ENCODE assay signal across 25 cellular contexts in genomic region chr15:56677271-56677670, GRCh38. TPM values are rescaled to one million over a fixed set of nuclear protein-coding genes. Genes with fewer than 3 reads are reported as not detected.
DNase-seq lines count a peak whose midpoint lies in the region; ATAC-seq, FAIRE-seq and TF ChIP-seq lines count a peak whose summit lies in the region.
"Had no signal": no experiment of that assay in that cellular context is flagged by ENCODE, and none has a peak within 500 bp of the region (broad histone marks: within the 10 kb centered on the region; RNA-seq: fewer than 3 reads in every experiment).

No MANE protein-coding gene starts in this region.

- no peak for FAIRE-seq in HepG2 (lab: Jason Lieb, UNC)
- FAIRE-seq: A204.1, D721Med, GM12878, H1 had no signal

- H3K4me1 ChIP-seq in HepG2 (ENCODE audit: insufficient read depth, low read length) (peaks cover 7% of the 10 kb centered on the region; the same call in 1 of the 2 replicates), right lobe of liver (peaks cover 0 to 4% (median 0%) of the 10 kb centered on the region in 4 donors)
- H3K4me1 ChIP-seq: BE2C; BLaER1 treated with 17β-estradiol and CSF1 and Interleukin-3, amounts not matched to agents 10 nM and 100 nM had no signal

- ATAC-seq in HepG2: peak; percentile 38; the same call in 1 of the 3 replicates
- no peak for ATAC-seq in right lobe of liver
- no peak for ATAC-seq in GM18909 (IDR thresholded peaks at IDR 0.05; ENCODE audit: poor library complexity, unreplicated experiment)
- ATAC-seq in GM19023 (IDR thresholded peaks at IDR 0.05; ENCODE audit: unreplicated experiment): no peak
- ATAC-seq: GM12878 had no signal

- peak overlapping the region; percentile 4 for H3K27ac Mint-ChIP-seq in nephron progenitor cell
- H3K27ac Mint-ChIP-seq: CD14-positive monocyte; CD4-positive, alpha-beta T cell had no signal

- no peaks in the 10 kb centered on the region for H4K20me1 ChIP-seq in HepG2 (ENCODE audit: insufficient read depth, low read length)
- H4K20me1 ChIP-seq: BLaER1 treated with 17β-estradiol and CSF1 and Interleukin-3, amounts not matched to agents 10 nM and 100 nM had no signal

- H3K79me2 ChIP-seq in HepG2 (ENCODE audit: insufficient read depth, low read length): no peaks in the 10 kb centered on the region

- no peak overlapping the region for H3K9ac ChIP-seq in HepG2 (ENCODE audit: insufficient read depth, low read depth, low read length)
- H3K9ac ChIP-seq: BLaER1 treated with 17β-estradiol and CSF1 and Interleukin-3, amounts not matched to agents 10 nM and 100 nM; GM23248 had no signal

- no peak for TF ChIP-seq POLR2A in HepG2 (IDR thresholded peaks at IDR 0.05; ENCODE audit: insufficient read depth in 1 of 2, low read depth in 2 of 2, low read length in 2 of 2)
- TF ChIP-seq POLR2A in right lobe of liver (IDR thresholded peaks at IDR 0.05): no peak

- H3K27ac ChIP-seq in HepG2 (ENCODE audit: extremely low read length, insufficient read depth, low read length) (no peak overlapping the region), right lobe of liver (no peak overlapping the region)
- H3K27ac ChIP-seq: 22Rv1; BLaER1 treated with 17β-estradiol and CSF1 and Interleukin-3, amounts not matched to agents 10 nM and 100 nM; GM23248 had no signal

- POLR2A ChIA-PET in HepG2 (lab: Yijun Ruan, JAX): no interaction called here

- H3K4me3 ChIP-seq in HepG2 (replicated peaks in 1 of 3; ENCODE audit: insufficient read depth in 1 of 3, low read depth in 2 of 3, low read length in 3 of 3): no peak overlapping the region
- H3K4me3 ChIP-seq in right lobe of liver: no peak overlapping the region
- H3K4me3 ChIP-seq: BLaER1 treated with 17β-estradiol and CSF1 and Interleukin-3, amounts not matched to agents 10 nM and 100 nM; GM12878; GM23248 had no signal

- no peak for TF ChIP-seq RAD21 in HepG2 (CRISPR knock-in tag; IDR thresholded peaks at IDR 0.05)

- H3K27me3 ChIP-seq in HepG2 (ENCODE audit: control insufficient read depth in 1 of 2, insufficient read depth in 2 of 2, low read length in 2 of 2) (no peaks in the 10 kb centered on the region), right lobe of liver (no peaks in the 10 kb centered on the region)
- H3K27me3 ChIP-seq: BE2C; BLaER1 treated with 17β-estradiol and CSF1 and Interleukin-3, amounts not matched to agents 10 nM and 100 nM had no signal

- H3K36me3 ChIP-seq in HepG2 (replicated peaks in 1 of 2; ENCODE audit: control insufficient read depth in 1 of 2, insufficient read depth in 2 of 2, low read length in 2 of 2) (no peaks in the 10 kb centered on the region), right lobe of liver (peaks cover 0 to 6% (median 0%) of the 10 kb centered on the region in 4 donors)
- H3K36me3 ChIP-seq: BE2C had no signal

- no peaks in the 10 kb centered on the region for H3K9me3 Mint-ChIP-seq in nephron progenitor cell
- H3K9me3 Mint-ChIP-seq: CD14-positive monocyte; CD4-positive, alpha-beta T cell; CD8-positive, alpha-beta memory T cell had no signal

- 94% methylated on average over 1 of the region's 1 CpG for WGBS in HepG2 (ENCODE audit: low lambda C conversion rate)
- 100% methylated on average over 1 of the region's 1 CpG for WGBS in right lobe of liver (ENCODE audit: insufficient coverage, low coverage, low lambda C conversion rate, missing lambda C conversion rate)

- TF ChIP-seq CTCF in HepG2 (CRISPR knock-in tag; IDR thresholded peaks at IDR 0.05) (no peak), right lobe of liver (IDR thresholded peaks at IDR 0.05) (no peak), nephron progenitor cell (IDR thresholded peaks at IDR 0.05) (no peak)

- no peak overlapping the region for H3K4me2 ChIP-seq in HepG2 (ENCODE audit: low read depth, low read length)
- H3K4me2 ChIP-seq: BLaER1 treated with 17β-estradiol and CSF1 and Interleukin-3, amounts not matched to agents 10 nM and 100 nM had no signal

- no peak overlapping the region for H3K4me3 Mint-ChIP-seq in nephron progenitor cell
- H3K4me3 Mint-ChIP-seq: CD14-positive monocyte; CD4-positive, alpha-beta T cell; CD8-positive, alpha-beta memory T cell had no signal

- no TSS peak for BruUV-seq in HepG2 (replicated peaks; lab: Mats Ljungman, UMichigan)

- no peak overlapping the region for H2AFZ ChIP-seq in HepG2 (ENCODE audit: low read length)
- H2AFZ ChIP-seq: GM23248 had no signal

- peak; percentile 3 for DNase-seq in DMS53 (lab: John Stamatoyannopoulos, UW)
- no peak for DNase-seq in DMS53 treated with DMSO at 0.1 percent for 48 hours (lab: John Stamatoyannopoulos, UW; ENCODE audit: unreplicated experiment)
- DNase-seq in HepG2 (ENCODE audit: low spot score): peak; percentile 18
- DNase-seq in right lobe of liver: no peak
- DNase-seq in nephron progenitor cell: no peak
- DNase-seq: ACHN; AML-193; BE2C; CD4-positive, alpha-beta T cell; CD8-positive, alpha-beta memory T cell; DMS 273 treated with DMSO at 0.1 percent for 48 hours; EL; GDM1; GM23248; H7; HCEC 1CT had no signal

- intact Hi-C loops in HepG2 (cut with micrococcal nuclease; ENCODE audit: unreplicated experiment) (no loop called here), right lobe of liver (cut with DNase I) (no loop called here)

- TF ChIP-seq EP300 in HepG2 (IDR thresholded peaks at IDR 0.05; ENCODE audit: low read depth in 2 of 2, low read length in 2 of 2) (no peak), HepG2 (CRISPR knock-in tag; IDR thresholded peaks at IDR 0.05; ENCODE audit: borderline replicate concordance) (no peak)

- in situ Hi-C loops in HepG2 (cut with HindIII; ENCODE audit: extremely low pct_ligation_motif_present, low pct_unique_long_range_greater_than_20kb): no loop called here

- H3K36me3 Mint-ChIP-seq in nephron progenitor cell (ENCODE audit: low read depth): no peaks in the 10 kb centered on the region

- no peaks in the 10 kb centered on the region for H3K27me3 Mint-ChIP-seq in nephron progenitor cell (ENCODE audit: low read depth, poor library complexity)
- H3K27me3 Mint-ChIP-seq: CD4-positive, alpha-beta T cell; CD8-positive, alpha-beta memory T cell had no signal

- H3K4me1 Mint-ChIP-seq in nephron progenitor cell: no peaks in the 10 kb centered on the region
- H3K4me1 Mint-ChIP-seq: CD14-positive monocyte had no signal

- CTCF ChIA-PET in HepG2 (lab: Yijun Ruan, JAX; ENCODE audit: low intra/inter-chr PET ratio, low total read pairs): no interaction called here

- H3K9me3 ChIP-seq in HepG2 (ENCODE audit: low read length): no peaks in the 10 kb centered on the region
- no peaks in the 10 kb centered on the region for H3K9me3 ChIP-seq in right lobe of liver
- H3K9me3 ChIP-seq: BE2C; BLaER1 treated with 17β-estradiol and CSF1 and Interleukin-3, amounts not matched to agents 10 nM and 100 nM had no signal

TF ChIP-seq in HepG2, 621 proteins besides CTCF, POLR2A, EP300 and RAD21:
- TF ChIP-seq AGO1 (IDR thresholded peaks at IDR 0.05; ENCODE audit: low read depth, low read length, poor library complexity, severe bottlenecking) (no peak), NAIF1 (CRISPR knock-in tag; IDR thresholded peaks at IDR 0.05; ENCODE audit: borderline replicate concordance) (no peak), SOX5 (CRISPR knock-in tag; IDR thresholded peaks at IDR 0.05; ENCODE audit: borderline replicate concordance) (0 out of 2 replicates have a peak, but pooled peaks have one; percentile 14)

RNA-seq across cellular contexts. Expression of gene ZNF280D, which starts 56.0 kb away (rescaled TPM):
- total RNA-seq in HepG2 (2016; rRNA removed; fragmentation: Illumina TruSeq; extraction: Trizol) (11.9 and 13.1 TPM in 2 replicates), right lobe of liver (10 to 100 TPM; 18.2 to 34.0 (median 18.7) TPM)
- 5.4 and 7.1 TPM in 2 replicates for total RNA-seq in HepG2 (2016; cell fraction: cytosol; rRNA removed; fragmentation: Illumina TruSeq; extraction: Trizol; ENCODE audit: low read depth)
- 11.5 and 15.5 TPM in 2 replicates for total RNA-seq in HepG2 (2016; cell fraction: insoluble cytoplasmic fraction; rRNA removed; fragmentation: Illumina TruSeq; extraction: Trizol)
- 9.9 and 10.1 TPM in 2 replicates for total RNA-seq in HepG2 (2016; cell fraction: membrane; rRNA removed; fragmentation: Illumina TruSeq; extraction: Trizol)
- total RNA-seq in HepG2 (2016; cell fraction: nucleus; rRNA removed; fragmentation: Illumina TruSeq; extraction: Trizol): 24.9 and 26.5 TPM in 2 replicates
- polyA plus RNA-seq in HepG2 (2011; rRNA removed): 5.4 and 7.1 TPM in 2 replicates
- polyA plus RNA-seq in HepG2 (2011; cell fraction: cytosol; rRNA removed): 2.2 and 3.9 TPM in 2 replicates
- 6.2 and 6.6 TPM in 2 replicates for polyA plus RNA-seq in HepG2 (2011; cell fraction: nucleus; rRNA removed)
- 8.9 and 11.0 TPM in 2 replicates for polyA plus RNA-seq in HepG2 (2012)
- 3.4 and 6.5 TPM in 2 replicates for polyA plus RNA-seq in HepG2 (2016; cell fraction: cytosol; fragmentation: Illumina TruSeq; extraction: Trizol; ENCODE audit: low read depth)
- 11.9 and 12.1 TPM in 2 replicates for polyA plus RNA-seq in HepG2 (2016; cell fraction: insoluble cytoplasmic fraction; fragmentation: Illumina TruSeq; extraction: Trizol; ENCODE audit: low read depth)
- 6.9 and 8.3 TPM in 2 replicates for polyA plus RNA-seq in HepG2 (2016; cell fraction: membrane; fragmentation: Illumina TruSeq; extraction: Trizol; ENCODE audit: low read depth)
- 19.8 and 24.6 TPM in 2 replicates for polyA plus RNA-seq in HepG2 (2016; cell fraction: nucleus; fragmentation: Illumina TruSeq; extraction: Trizol; ENCODE audit: insufficient read depth, low read depth)
- polyA minus RNA-seq in HepG2 (2011; rRNA and poly(A)+ RNA removed; ENCODE audit: low replicate concordance): 4.1 and 5.7 TPM in 2 replicates
- 4.0 and 5.2 TPM in 2 replicates for polyA minus RNA-seq in HepG2 (2011; cell fraction: cytosol; rRNA and poly(A)+ RNA removed)
- polyA minus RNA-seq in HepG2 (2011; cell fraction: nucleus; rRNA and poly(A)+ RNA removed): 40.4 and 43.9 TPM in 2 replicates

Comparison
In these comparisons a context has a peak if more than half of its experiments do, and no peak if none do; other contexts are left out.
1. DNase-seq: peak in DMS53 (single experiment) and HepG2 (single experiment); none in DMS53 treated with DMSO at 0.1 percent for 48 hours (single experiment), right lobe of liver (0 of 3) and nephron progenitor cell (single experiment).